Comparison of ENCODE assay signal across 18 cellular contexts in genomic region chr18:32293107-32293506, GRCh38.
A peak's percentile ranks its signal among the peaks of the same experiment; 100 is the strongest.
DNase-seq lines count a peak whose midpoint lies in the region; ATAC-seq and TF ChIP-seq lines count a peak whose summit lies in the region.
"Had no signal": no experiment of that assay in that cellular context is flagged by ENCODE, and none has a peak within 500 bp of the region (broad histone marks: within the 10 kb centered on the region; RNA-seq: fewer than 3 reads in every experiment).

No MANE protein-coding gene starts in this region.

- H3K36me3 ChIP-seq in breast epithelium (no peaks in the 10 kb centered on the region), gastrocnemius medialis (no peaks in the 10 kb centered on the region), tibial nerve (no peaks in the 10 kb centered on the region)
- H3K36me3 ChIP-seq: BLaER1 treated with 17β-estradiol and CSF1 and Interleukin-3, amounts not matched to agents 10 nM and 100 nM had no signal

- H3K27me3 ChIP-seq in breast epithelium = no peaks in the 10 kb centered on the region
- H3K27me3 ChIP-seq in gastrocnemius medialis = no peaks in the 10 kb centered on the region
- no peaks in the 10 kb centered on the region for H3K27me3 ChIP-seq in tibial nerve
- H3K27me3 ChIP-seq: BLaER1 treated with 17β-estradiol and CSF1 and Interleukin-3, amounts not matched to agents 10 nM and 100 nM had no signal

- H3K27me3 Mint-ChIP-seq in MCF 10A (ENCODE audit: insufficient read depth, unreplicated experiment) (no peaks in the 10 kb centered on the region), WTC11 (ENCODE audit: low read depth) (no peaks in the 10 kb centered on the region)

- no TSS peak for BruUV-seq in MCF 10A (replicated peaks; lab: Mats Ljungman, UMichigan)

- no peak for TF ChIP-seq POLR2A in breast epithelium (IDR thresholded peaks at IDR 0.05)
- TF ChIP-seq POLR2A in gastrocnemius medialis (IDR thresholded peaks at IDR 0.05) = no peak
- TF ChIP-seq POLR2A in tibial nerve (IDR thresholded peaks at IDR 0.05) = no peak

- H3K36me3 Mint-ChIP-seq in MCF 10A (ENCODE audit: insufficient read depth, unreplicated experiment) (peaks cover 13% of the 10 kb centered on the region), WTC11 (peaks cover 3% of the 10 kb centered on the region; the same call in 1 of the 2 replicates)
- H3K36me3 Mint-ChIP-seq: CD8-positive, alpha-beta T cell had no signal

- CTCF ChIA-PET in MCF 10A (lab: Yijun Ruan, JAX) (interaction anchor here (0.6 to 1.2 kb wide), 6 partner anchors 9 to 181 kb away, joined by 3 to 4 read pairs (median 4); no protein-coding TSS in a partner anchor), WTC11 (lab: Charles Lee) (no interaction called here)

- H3K4me1 ChIP-seq in breast epithelium (no peaks in the 10 kb centered on the region), gastrocnemius medialis (peaks cover 0 to 5% of the 10 kb centered on the region in 2 donors), tibial nerve (peaks cover 0 to 18% (median 2%) of the 10 kb centered on the region in 4 donors)
- H3K4me1 ChIP-seq: A549; BLaER1 treated with 17β-estradiol and CSF1 and Interleukin-3, amounts not matched to agents 10 nM and 100 nM; Caco-2 had no signal

- intact Hi-C loops in MCF 10A (cut with micrococcal nuclease) (no loop called here), breast epithelium (cut with DNase I; ENCODE audit: low total_unique reads) (no loop called here), gastrocnemius medialis (cut with DNase I; ENCODE audit: low total_unique reads) (no loop called here)

- H3K4me1 Mint-ChIP-seq in MCF 10A (ENCODE audit: insufficient read depth, unreplicated experiment) (peaks cover 18% of the 10 kb centered on the region), WTC11 (no peaks in the 10 kb centered on the region)
- H3K4me1 Mint-ChIP-seq: B cell had no signal

- DNase-seq in MCF 10A (ENCODE audit: unreplicated experiment) = no peak
- no peak for DNase-seq in breast epithelium (ENCODE audit: low spot score in 2 of 2)
- no peak for DNase-seq in gastrocnemius medialis
- peak in 1 of 2 donors; percentile 25 for DNase-seq in tibial nerve (ENCODE audit: low spot score in 2 of 2)
- DNase-seq in WTC11 (ENCODE audit: low spot score) = no peak
- no peak for DNase-seq in inferior parietal cortex (ENCODE audit: extremely low spot score)
- DNase-seq: AML-193; Caco-2; Calu3; CD4-positive, alpha-beta T cell; CD8-positive, alpha-beta T cell had no signal

- H3K27ac Mint-ChIP-seq in MCF 10A (ENCODE audit: low read depth, unreplicated experiment) (peak overlapping the region; percentile 83), WTC11 (no peak overlapping the region)
- H3K27ac Mint-ChIP-seq: B cell; CD4-positive, alpha-beta T cell; CD8-positive, alpha-beta T cell had no signal

- H3K27ac ChIP-seq in breast epithelium (no peak overlapping the region), gastrocnemius medialis (peak overlapping the region in 1 of 4 donors; percentile 19), tibial nerve (peak overlapping the region in 2 of 4 donors; percentile 47 to 81)
- H3K27ac ChIP-seq: 22Rv1; A549; BLaER1 treated with 17β-estradiol and CSF1 and Interleukin-3, amounts not matched to agents 10 nM and 100 nM; C4-2B had no signal

- H3K9me3 Mint-ChIP-seq in MCF 10A (ENCODE audit: unreplicated experiment) (no peaks in the 10 kb centered on the region), WTC11 (peaks cover 5% of the 10 kb centered on the region)
- H3K9me3 Mint-ChIP-seq: CD4-positive, alpha-beta T cell; CD8-positive, alpha-beta T cell had no signal

- peak; percentile 56 to 87 for TF ChIP-seq EP300 in tibial nerve (IDR thresholded peaks at IDR 0.05)

- in situ Hi-C loops in gastrocnemius medialis (cut with MboI; ENCODE audit: low sequenced_read_pairs in 4 of 4) = no loop called here

- WGBS in tibial nerve, 2 donors = 76 to 81% methylated on average over 2 of the region's 2 CpGs

- ATAC-seq in gastrocnemius medialis (peak; percentile 58 to 86), WTC11 (no peak)
- ATAC-seq in activated CD4-positive, CD25-positive, alpha-beta regulatory T cell treated with anti-CD3 and anti-CD28 coated beads, Interleukin-2, amount 50 U/mL, for 24 hours = no peak
- ATAC-seq: A549; CD8-positive, alpha-beta T cell; GM12878 had no signal

- POLR2A ChIA-PET in MCF 10A (lab: Yijun Ruan, JAX) (interaction anchor here (0.7 to 1.8 kb wide), 8 partner anchors 9 to 180 kb away, joined by 3 to 15 read pairs (median 4); partner anchors contain the start of gene GAREM1), WTC11 (lab: Charles Lee) (no interaction called here)

- TF ChIP-seq CTCF in MCF 10A (IDR thresholded peaks at IDR 0.05; ENCODE audit: unreplicated experiment) = no peak
- no peak for TF ChIP-seq CTCF in breast epithelium (IDR thresholded peaks at IDR 0.05)
- TF ChIP-seq CTCF in gastrocnemius medialis (IDR thresholded peaks at IDR 0.05 in 4 of 5, conservative IDR thresholded peaks at IDR 0.05 in 1 of 5) = no peak
- no peak for TF ChIP-seq CTCF in tibial nerve (IDR thresholded peaks at IDR 0.05)
- no peak for TF ChIP-seq CTCF in WTC11 (IDR thresholded peaks at IDR 0.05)

- H3K9me3 ChIP-seq in breast epithelium = no peaks in the 10 kb centered on the region
- H3K9me3 ChIP-seq in gastrocnemius medialis = no peaks in the 10 kb centered on the region
- peaks cover 0 to 3% (median 0%) of the 10 kb centered on the region in 4 donors for H3K9me3 ChIP-seq in tibial nerve
- H3K9me3 ChIP-seq: A549, Caco-2 had no signal

- H3K4me3 Mint-ChIP-seq in MCF 10A (ENCODE audit: unreplicated experiment) (peak overlapping the region; percentile 7), WTC11 (no peak overlapping the region)
- H3K4me3 Mint-ChIP-seq: B cell; CD4-positive, alpha-beta T cell; CD8-positive, alpha-beta T cell had no signal

- H3K4me3 ChIP-seq in breast epithelium (no peak overlapping the region), gastrocnemius medialis (no peak overlapping the region), tibial nerve (no peak overlapping the region)
- H3K4me3 ChIP-seq: A549; BLaER1 treated with 17β-estradiol and CSF1 and Interleukin-3, amounts not matched to agents 10 nM and 100 nM; GM12878 had no signal

TF ChIP-seq in WTC11, 78 proteins besides CTCF, POLR2A, EP300 and RAD21:
- no peak for TF ChIP-seq NR2C2 (CRISPR knock-in tag; IDR thresholded peaks at IDR 0.05)
- no peak for TF ChIP-seq ATF2 (CRISPR knock-in tag; IDR thresholded peaks at IDR 0.05; ENCODE audit: borderline replicate concordance, low read depth)
TF ChIP-seq in WTC11: peak in this region for 0.

Comparison
In these comparisons a context has a peak if more than half of its experiments do, and no peak if none do; other contexts are left out.
1. ATAC-seq: peak in gastrocnemius medialis (2 of 2); none in activated CD4-positive, CD25-positive, alpha-beta regulatory T cell treated with anti-CD3 and anti-CD28 coated beads, Interleukin-2, amount 50 U/mL, for 24 hours (0 of 2) and WTC11 (single experiment).